ENCODE assay signal across 13 cellular contexts in genomic region chr17:32492648-32493289, GRCh38. TPM values are rescaled to one million over a fixed set of nuclear protein-coding genes. Genes with fewer than 3 reads are reported as not detected.
DNase-seq lines count a peak whose midpoint lies in the region; ATAC-seq, FAIRE-seq and TF ChIP-seq lines count a peak whose summit lies in the region.
"Had no signal": no experiment of that assay in that cellular context is flagged by ENCODE, and none has a peak within 500 bp of the region (broad histone marks: within the 10 kb centered on the region; RNA-seq: fewer than 3 reads in every experiment).

No MANE protein-coding gene starts in this region.

- in situ Hi-C loops in GM12878 (cut with MboI), result no loop called here

- no peak for TF ChIP-seq POLR2A in GM12878 (IDR thresholded peaks at IDR 0.05; ENCODE audit: low read depth, low read length)

- FAIRE-seq in GM12878 (lab: Jason Lieb, UNC), result no peak

- intact Hi-C loops in GM12878 (cut with micrococcal nuclease; ENCODE audit: unreplicated experiment), result loop anchor here (1.0 kb wide), 2 partner anchors 11 to 31 kb away; no protein-coding TSS in a partner anchor

- H3K9me3 Mint-ChIP-seq in activated naive CD4-positive, alpha-beta T cell treated with anti-CD3 and anti-CD28 coated beads, Interleukin-2, amount 50 U/mL, for 24 hours, result no peaks in the 10 kb centered on the region

- no TSS peak for BruUV-seq in GM12878 (replicated peaks; lab: Mats Ljungman, UMichigan)

- H3K27ac Mint-ChIP-seq in activated naive CD4-positive, alpha-beta T cell treated with anti-CD3 and anti-CD28 coated beads, Interleukin-2, amount 50 U/mL, for 24 hours, result peak overlapping the region; percentile 68

- H3K4me3 ChIP-seq in GM12878, result no peak overlapping the region

- H3K27ac ChIP-seq in GM12878 (ENCODE audit: control insufficient read depth, insufficient read depth) (peak overlapping the region; percentile 81), temporal lobe (ENCODE audit: low read depth, low read length) (peak overlapping the region; percentile 47)

- SMC1A ChIA-PET in GM12878 (lab: Charles Lee; ENCODE audit: uncharacterized antibody, unreplicated experiment), result interaction anchor here (0.7 to 11.9 kb wide), 9 partner anchors 8 to 82 kb away, joined by 3 to 286 read pairs (median 16); no protein-coding TSS in a partner anchor

- TF ChIP-seq EP300 in GM12878 (IDR thresholded peaks at IDR 0.05; ENCODE audit: borderline replicate concordance in 1 of 2, control insufficient read depth in 1 of 2, low read depth in 2 of 2, low read length in 2 of 2), result no peak

- H3K27me3 Mint-ChIP-seq in activated naive CD4-positive, alpha-beta T cell treated with anti-CD3 and anti-CD28 coated beads, Interleukin-2, amount 50 U/mL, for 24 hours, result no peaks in the 10 kb centered on the region

- H3K36me3 ChIP-seq in GM12878 (ENCODE audit: control insufficient read depth in 2 of 2, insufficient read depth in 2 of 2, low read length in 1 of 2), result peaks cover 10 to 15% of the 10 kb centered on the region in 2 experiments; a peak in 3 of 4 replicates

- peak overlapping the region; percentile 77 for H3K4me3 Mint-ChIP-seq in activated naive CD4-positive, alpha-beta T cell treated with anti-CD3 and anti-CD28 coated beads, Interleukin-2, amount 50 U/mL, for 24 hours

- RAD21 ChIA-PET in GM12878 (lab: Charles Lee; ENCODE audit: unreplicated experiment), result interaction anchor here (1.0 to 16.4 kb wide), 7 partner anchors 11 to 75 kb away, joined by 3 to 543 read pairs (median 5); no protein-coding TSS in a partner anchor

- H2AFZ ChIP-seq in GM12878 (ENCODE audit: control insufficient read depth, low read depth, low read length), result no peak overlapping the region

- no peak for TF ChIP-seq CTCF in GM12878 (IDR thresholded peaks at IDR 0.05 in 2 of 3, conservative IDR thresholded peaks at IDR 0.05 in 1 of 3; ENCODE audit: control insufficient read depth in 2 of 3, extremely low read depth in 1 of 3, insufficient read depth in 1 of 3, low read depth in 3 of 3, low read length in 3 of 3)

- H3K9ac ChIP-seq in GM12878 (ENCODE audit: control insufficient read depth, insufficient read depth, low read length), result peak overlapping the region; percentile 79
- H3K9ac ChIP-seq: SK-N-SH had no signal

- no peak for DNase-seq in activated naive CD4-positive, alpha-beta T cell treated with Interleukin-2 at 50 U/mL for 16 hours
- peak; percentile 85 for DNase-seq in MV-4-11 (lab: John Stamatoyannopoulos, UW)
- no peak for DNase-seq in GM12878 (ENCODE audit: low read depth, low spot score)
- DNase-seq in retina, result no peak
- DNase-seq in stimulated activated CD4-positive, alpha-beta T cell treated with anti-CD3 and anti-CD28 coated beads, Interleukin-2, amount 100 ng/mL, for 24 hours, result no peak
- DNase-seq in DMS 273 treated with DMSO at 0.1 percent for 48 hours (lab: John Stamatoyannopoulos, UW), result no peak
- DNase-seq: amygdala, BE2C, NCI-H1105, NCI-H526 treated with DMSO at 0.1 percent for 48 hours, SK-N-SH had no signal

- WGBS in GM12878 (ENCODE audit: insufficient coverage, insufficient replicate concordance, low lambda C conversion rate, missing lambda C conversion rate), result 79% methylated on average over 7 of the region's 7 CpGs

- H3K36me3 Mint-ChIP-seq in activated naive CD4-positive, alpha-beta T cell treated with anti-CD3 and anti-CD28 coated beads, Interleukin-2, amount 50 U/mL, for 24 hours, result peaks cover 16% of the 10 kb centered on the region

- H4K20me1 ChIP-seq in GM12878 (ENCODE audit: control insufficient read depth, insufficient read depth), result no peaks in the 10 kb centered on the region

- no peaks in the 10 kb centered on the region for H3K27me3 ChIP-seq in GM12878 (replicated peaks in 1 of 2; ENCODE audit: control insufficient read depth in 2 of 2, insufficient read depth in 2 of 2, low read length in 1 of 2)
- H3K27me3 ChIP-seq: BE2C had no signal

- peaks cover 68% of the 10 kb centered on the region for H3K4me1 Mint-ChIP-seq in activated naive CD4-positive, alpha-beta T cell treated with anti-CD3 and anti-CD28 coated beads, Interleukin-2, amount 50 U/mL, for 24 hours

- CTCF ChIA-PET in GM12878 (lab: Yijun Ruan, JAX), result interaction anchor here (0.7 to 7.0 kb wide), 8 partner anchors 8 to 77 kb away, joined by 3 to 83 read pairs (median 8); no protein-coding TSS in a partner anchor

- peak overlapping the region; percentile 27 for H3K4me2 ChIP-seq in GM12878 (ENCODE audit: control insufficient read depth, insufficient read depth)
- H3K4me2 ChIP-seq: SK-N-SH had no signal

- no peak for ATAC-seq in GM12878

- H3K9me3 ChIP-seq in GM12878 (replicated peaks; ENCODE audit: control insufficient read depth, insufficient read depth, low read length), result no peaks in the 10 kb centered on the region
- H3K9me3 ChIP-seq: BE2C, SK-N-SH had no signal

- H3K79me2 ChIP-seq in GM12878 (ENCODE audit: control insufficient read depth, insufficient read depth, low read length), result peaks cover 45% of the 10 kb centered on the region

- peaks cover 35% of the 10 kb centered on the region for H3K4me1 ChIP-seq in GM12878 (ENCODE audit: control insufficient read depth, insufficient read depth, low read length)
- H3K4me1 ChIP-seq: BE2C had no signal

- POLR2A ChIA-PET in GM12878 (lab: Charles Lee), result interaction anchor here (1.6 to 12.5 kb wide), 5 partner anchors 8 to 67 kb away, joined by 5 to 308 read pairs (median 18); no protein-coding TSS in a partner anchor

- TF ChIP-seq RAD21 in GM12878 (IDR thresholded peaks at IDR 0.05; ENCODE audit: insufficient read depth, low read depth, low read length), result no peak

TF ChIP-seq in GM12878, 131 proteins besides CTCF, POLR2A, EP300 and RAD21 (continues in another document):
- TF ChIP-seq ZNF687 (IDR thresholded peaks at IDR 0.05), result 0 out of 2 replicates have a peak, but pooled peaks have one; percentile 49

RNA-seq across cellular contexts. Expression of gene CDK5R1, which starts 6.0 kb away (rescaled TPM):
- 67.1 and 71.0 TPM in 2 replicates for total RNA-seq in GM12878 (2013; cell fraction: nucleolus; rRNA removed)
- 17.5 and 17.8 TPM in 2 replicates for total RNA-seq in GM12878 (2014; rRNA removed)
- 11.4 and 11.9 TPM in 2 replicates for total RNA-seq in GM12878 (2014; rRNA removed; fragmentation: Illumina TruSeq; extraction: Trizol)
- 26.7 and 27.3 TPM in 2 replicates for total RNA-seq in GM12878 (2021)
- polyA plus RNA-seq in GM12878 (2011; ENCODE audit: low read depth), result 9.5 TPM
- polyA plus RNA-seq in GM12878 (2011; rRNA removed), result 28.3 and 37.5 TPM in 2 replicates
- 29.2 and 33.4 TPM in 2 replicates for polyA plus RNA-seq in GM12878 (2011; cell fraction: cytosol; rRNA removed)
- polyA plus RNA-seq in GM12878 (2011; cell fraction: nucleus; rRNA removed), result 72.0 and 77.8 TPM in 2 replicates
- polyA plus RNA-seq in GM12878 (2012), result 15.5 and 24.1 TPM in 2 replicates
- polyA plus RNA-seq in GM12878 (2014; fragmentation: Illumina TruSeq; extraction: Trizol), result 10.9 and 12.9 TPM in 2 replicates
- 1 to 10 TPM; 1.1 to 2.4 TPM for polyA plus RNA-seq in GM12878 (2014; fragmentation: Nextera tagmentation; extraction: Ambion mirVana)
- 14.2 and 14.5 TPM in 2 replicates for polyA plus RNA-seq in GM12878 (2014; rRNA removed)
- 1 to 10 TPM; 5.3 to 6.4 TPM for polyA plus RNA-seq in GM12878 (2016; fragmentation: Nextera tagmentation; extraction: Ambion mirVana)
- polyA minus RNA-seq in GM12878 (2011; rRNA and poly(A)+ RNA removed), result 19.8 and 36.6 TPM in 2 replicates
- 25.1 and 31.9 TPM in 2 replicates for polyA minus RNA-seq in GM12878 (2011; cell fraction: cytosol; rRNA and poly(A)+ RNA removed)
- polyA minus RNA-seq in GM12878 (2011; cell fraction: nucleus; rRNA and poly(A)+ RNA removed), result 35.2 and 48.9 TPM in 2 replicates
- total RNA-seq in temporal lobe, result 224 TPM

RNA-seq across cellular contexts. Expression of gene PSMD11, which starts 48.5 kb away (rescaled TPM):
- total RNA-seq in GM12878 (2013; cell fraction: nucleolus; rRNA removed), result 112 and 118 TPM in 2 replicates
- total RNA-seq in GM12878 (2014; rRNA removed) (83.1 and 84.1 TPM in 2 replicates), GM12878 (2014; rRNA removed; fragmentation: Illumina TruSeq; extraction: Trizol) (85.3 and 91.4 TPM in 2 replicates), GM12878 (2021) (112 and 118 TPM in 2 replicates), temporal lobe (71.3 TPM)
- polyA plus RNA-seq in GM12878 (2011; ENCODE audit: low read depth), result 39.7 TPM
- polyA plus RNA-seq in GM12878 (2011; rRNA removed) (122 and 126 TPM in 2 replicates), GM12878 (2014; fragmentation: Illumina TruSeq; extraction: Trizol) (90.3 and 96.8 TPM in 2 replicates), GM12878 (2014; fragmentation: Nextera tagmentation; extraction: Ambion mirVana) (100 to 1,000 TPM; 283 to 291 TPM), GM12878 (2014; rRNA removed) (115 and 118 TPM in 2 replicates), GM12878 (2016; fragmentation: Nextera tagmentation; extraction: Ambion mirVana) (100 to 1,000 TPM; 304 to 319 TPM)
- 84.0 and 96.4 TPM in 2 replicates for polyA plus RNA-seq in GM12878 (2011; cell fraction: cytosol; rRNA removed)
- polyA plus RNA-seq in GM12878 (2011; cell fraction: nucleus; rRNA removed), result 61.0 and 62.2 TPM in 2 replicates
- polyA plus RNA-seq in GM12878 (2012), result 65.5 and 72.3 TPM in 2 replicates
- polyA minus RNA-seq in GM12878 (2011; rRNA and poly(A)+ RNA removed), result 147 and 184 TPM in 2 replicates
- 51.9 and 53.3 TPM in 2 replicates for polyA minus RNA-seq in GM12878 (2011; cell fraction: cytosol; rRNA and poly(A)+ RNA removed)
- 39.7 and 59.7 TPM in 2 replicates for polyA minus RNA-seq in GM12878 (2011; cell fraction: nucleus; rRNA and poly(A)+ RNA removed)
